Comparison of ENCODE assay signal across 13 cellular contexts in the genomic region with DNA sequence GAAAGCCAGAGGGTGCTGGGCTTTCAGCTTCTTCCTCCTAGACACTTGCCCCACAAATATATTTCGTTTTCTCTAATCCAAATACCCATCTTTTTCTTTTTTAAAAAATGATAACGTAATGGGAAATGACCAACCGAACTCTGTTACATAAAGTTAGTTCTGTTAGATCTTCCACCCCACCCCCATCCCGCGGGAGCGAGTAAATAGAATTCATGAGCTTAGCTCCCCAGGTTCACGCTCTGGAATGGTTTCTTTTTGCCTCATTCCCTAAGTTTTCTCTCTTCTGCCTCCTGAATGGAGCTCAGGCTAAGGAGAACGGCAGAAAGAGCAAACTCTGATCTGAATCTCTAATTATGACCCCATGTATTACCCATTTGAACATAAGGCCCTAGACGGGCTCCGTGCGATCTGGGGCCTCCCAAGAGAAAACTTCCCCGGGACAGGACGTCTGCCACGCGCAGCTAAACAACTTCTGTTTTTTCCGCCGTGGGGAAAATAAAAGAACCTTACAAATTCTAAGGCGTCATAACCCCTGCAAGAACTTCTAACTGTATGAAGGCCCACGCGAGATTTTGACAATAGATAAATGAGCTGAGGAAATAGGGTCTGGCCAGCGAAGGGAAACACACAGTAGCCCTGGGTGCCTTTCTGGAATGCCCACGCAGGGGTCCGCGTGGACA. TPM values are rescaled to one million over a fixed set of nuclear protein-coding genes. Genes with fewer than 3 reads are reported as not detected.
DNase-seq lines count a peak whose midpoint lies in the region; ATAC-seq and TF ChIP-seq lines count a peak whose summit lies in the region.
"Had no signal": no experiment of that assay in that cellular context is flagged by ENCODE, and none has a peak within 500 bp of the region (broad histone marks: within the 10 kb centered on the region; RNA-seq: fewer than 3 reads in every experiment).

No MANE protein-coding gene starts in this region.

- H3K9me2 ChIP-seq in MM.1S (replicated peaks; ENCODE audit: insufficient read depth, low read length) = no peaks in the 10 kb centered on the region

- ATAC-seq in heart left ventricle (no peak), left cardiac atrium (no peak), memory B cell (ENCODE audit: low read depth) (no peak)
- no peak for ATAC-seq in activated naive CD8-positive, alpha-beta T cell treated with anti-CD3 and anti-CD28 coated beads, Interleukin-2, amount 10 ng/mL, durations not matched to agents 7 days and 5 days (ENCODE audit: low read depth)
- ATAC-seq: activated T-helper 17 cell treated with anti-CD3 and anti-CD28 coated beads, Interleukin-2, amount 50 U/mL, for 72 hours had no signal

- H3K36me3 ChIP-seq in heart left ventricle (no peaks in the 10 kb centered on the region), tibial nerve (no peaks in the 10 kb centered on the region), MM.1S (replicated peaks; ENCODE audit: insufficient read depth, low read length) (no peaks in the 10 kb centered on the region)

- H3K9me3 Mint-ChIP-seq in activated naive CD8-positive, alpha-beta T cell treated with anti-CD3 and anti-CD28 coated beads, Interleukin-2, amount 10 ng/mL, durations not matched to agents 7 days and 5 days = peaks cover 19% of the 10 kb centered on the region
- H3K9me3 Mint-ChIP-seq in memory B cell = peaks cover 2% of the 10 kb centered on the region

- TF ChIP-seq POLR2A in heart left ventricle (IDR thresholded peaks at IDR 0.05) (no peak), tibial nerve (IDR thresholded peaks at IDR 0.05) (no peak)

- no peak for DNase-seq in heart left ventricle
- no peak for DNase-seq in left cardiac atrium
- DNase-seq in activated naive CD8-positive, alpha-beta T cell treated with anti-CD3 and anti-CD28 coated beads, Interleukin-2, amount 10 ng/mL, durations not matched to agents 7 days and 5 days = no peak
- DNase-seq in memory B cell (ENCODE audit: low spot score in 2 of 2) = no peak
- no peak for DNase-seq in tibial nerve (ENCODE audit: low spot score in 2 of 2)
- DNase-seq in retina = no peak
- no peak for DNase-seq in MM.1S
- no peak for DNase-seq in OCI-M1 (lab: John Stamatoyannopoulos, UW)
- DNase-seq: AML-193; NCI-H1930; stimulated activated CD4-positive, alpha-beta T cell treated with anti-CD3 and anti-CD28 coated beads, Interleukin-2, amount 100 ng/mL, for 24 hours had no signal

- no peak overlapping the region for H3K9ac ChIP-seq in MM.1S (ENCODE audit: low read length)

- H3K27me3 ChIP-seq in heart left ventricle (peaks cover 64 to 100% (median 98%) of the 10 kb centered on the region in 9 donors), tibial nerve (peaks cover 0 to 99% of the 10 kb centered on the region in 2 donors), MM.1S (replicated peaks; ENCODE audit: insufficient read depth, low read length) (no peaks in the 10 kb centered on the region)

- 10 to 19% (median 15%) methylated on average over 24 of the region's 24 CpGs for WGBS in heart left ventricle, 4 donors
- WGBS in tibial nerve, 2 donors = 5 to 9% methylated on average over 24 of the region's 24 CpGs

- H3K9me3 ChIP-seq in heart left ventricle (no peaks in the 10 kb centered on the region), tibial nerve (no peaks in the 10 kb centered on the region), MM.1S (replicated peaks; ENCODE audit: insufficient read depth, low read length) (no peaks in the 10 kb centered on the region)

- TF ChIP-seq EP300 in tibial nerve (IDR thresholded peaks at IDR 0.05) = no peak

- H3K4me1 Mint-ChIP-seq in activated naive CD8-positive, alpha-beta T cell treated with anti-CD3 and anti-CD28 coated beads, Interleukin-2, amount 10 ng/mL, durations not matched to agents 7 days and 5 days = peaks cover 15% of the 10 kb centered on the region
- peaks cover 8% of the 10 kb centered on the region for H3K4me1 Mint-ChIP-seq in memory B cell
- H3K4me1 Mint-ChIP-seq: activated T-helper 17 cell treated with anti-CD3 and anti-CD28 coated beads, Interleukin-2, amount 50 U/mL, for 72 hours had no signal

- H3K4me3 Mint-ChIP-seq in activated naive CD8-positive, alpha-beta T cell treated with anti-CD3 and anti-CD28 coated beads, Interleukin-2, amount 10 ng/mL, durations not matched to agents 7 days and 5 days = peak overlapping the region; percentile 19
- H3K4me3 Mint-ChIP-seq in memory B cell = peak overlapping the region; percentile 17

- peaks cover 91% of the 10 kb centered on the region for H3K27me3 Mint-ChIP-seq in activated naive CD8-positive, alpha-beta T cell treated with anti-CD3 and anti-CD28 coated beads, Interleukin-2, amount 10 ng/mL, durations not matched to agents 7 days and 5 days
- peaks cover 42% of the 10 kb centered on the region for H3K27me3 Mint-ChIP-seq in memory B cell

- TF ChIP-seq CTCF in heart left ventricle (IDR thresholded peaks at IDR 0.05) (no peak), tibial nerve (IDR thresholded peaks at IDR 0.05) (no peak), MM.1S (IDR thresholded peaks at IDR 0.05; ENCODE audit: low read length) (no peak)

- H3K27ac ChIP-seq in heart left ventricle (no peak overlapping the region), tibial nerve (peak overlapping the region; percentile 69 to 93 (median 82)), MM.1S (ENCODE audit: low read length) (no peak overlapping the region)
- H3K27ac ChIP-seq: VCaP had no signal

- H3K4me2 ChIP-seq in MM.1S (ENCODE audit: low read depth, low read length) = no peak overlapping the region

- POLR2A ChIA-PET in activated naive CD8-positive, alpha-beta T cell treated with anti-CD3 and anti-CD28 coated beads, Interleukin-2, amount 10 ng/mL, durations not matched to agents 7 days and 5 days (lab: Charles Lee) = interaction anchor here (0.8 kb wide), 1 partner anchor 22 kb away, joined by 3 read pairs; no protein-coding TSS in a partner anchor

- H3K27ac Mint-ChIP-seq in activated naive CD8-positive, alpha-beta T cell treated with anti-CD3 and anti-CD28 coated beads, Interleukin-2, amount 10 ng/mL, durations not matched to agents 7 days and 5 days = peak overlapping the region; percentile 79
- H3K27ac Mint-ChIP-seq in memory B cell = peak overlapping the region; percentile 21
- H3K27ac Mint-ChIP-seq: activated T-helper 17 cell treated with anti-CD3 and anti-CD28 coated beads, Interleukin-2, amount 50 U/mL, for 72 hours had no signal

- intact Hi-C loops in heart left ventricle (cut with DNase I) = no loop called here
- intact Hi-C loops in left cardiac atrium (cut with DNase I) = loop anchor here in 1 of 2 donors (2.0 kb wide), 1 partner anchor 15 kb away; no protein-coding TSS in a partner anchor

- H3K79me2 ChIP-seq in MM.1S (ENCODE audit: low read length) = no peaks in the 10 kb centered on the region

- H3K4me1 ChIP-seq in heart left ventricle (peaks cover 0 to 52% (median 24%) of the 10 kb centered on the region in 12 donors), tibial nerve (peaks cover 0 to 70% (median 13%) of the 10 kb centered on the region in 4 donors), MM.1S (ENCODE audit: low read length) (no peaks in the 10 kb centered on the region)

- H3K36me3 Mint-ChIP-seq in activated naive CD8-positive, alpha-beta T cell treated with anti-CD3 and anti-CD28 coated beads, Interleukin-2, amount 10 ng/mL, durations not matched to agents 7 days and 5 days = peaks cover 2% of the 10 kb centered on the region
- H3K36me3 Mint-ChIP-seq in memory B cell = peaks cover 4% of the 10 kb centered on the region

- H3F3A ChIP-seq in MM.1S (ENCODE audit: insufficient read depth, low read length) = no peaks in the 10 kb centered on the region

- H4K20me1 ChIP-seq in MM.1S (ENCODE audit: insufficient read depth, low read length) = no peaks in the 10 kb centered on the region

- H2AFZ ChIP-seq in MM.1S (ENCODE audit: low read length) = no peak overlapping the region

- H3K4me3 ChIP-seq in heart left ventricle = peak overlapping the region in 8 of 12 donors; percentile 35 to 67 (median 54)
- H3K4me3 ChIP-seq in tibial nerve = peak overlapping the region; percentile 28 to 67 (median 56)
- H3K4me3 ChIP-seq in MM.1S (ENCODE audit: low read length) = no peak overlapping the region

RNA-seq across cellular contexts. Expression of a gene that starts 2.4 kb away (rescaled TPM):
- total RNA-seq in heart left ventricle (1 to 10 TPM in 2 of 9 donors, under 1 TPM in 7; 0.19 to 1.8 (median 0.63) TPM), left cardiac atrium (1 to 10 TPM; 2.2 to 4.5 TPM), tibial nerve (10 to 100 TPM; 38.7 to 57.0 (median 48.2) TPM)
- under 1 TPM; 0.23 to 0.69 TPM for polyA plus RNA-seq in heart left ventricle
- not detected for total RNA-seq in activated naive CD8-positive, alpha-beta T cell treated with anti-CD3 and anti-CD28 coated beads, Interleukin-2, amount 10 ng/mL, durations not matched to agents 7 days and 5 days
- total RNA-seq: activated T-helper 17 cell treated with anti-CD3 and anti-CD28 coated beads, Interleukin-2, amount 50 U/mL, for 72 hours had no signal

Comparison
In these comparisons a context has a peak if more than half of its experiments do, and no peak if none do; other contexts are left out.
1. H3K27ac ChIP-seq: peak in tibial nerve (4 of 4); none in heart left ventricle (0 of 12) and MM.1S (single experiment).
2. RNA of a gene that starts 2.4 kb away (total RNA-seq): 38.7 to 57.0 TPM in tibial nerve; 2.2 to 4.5 TPM in left cardiac atrium, 0.19 to 1.8 TPM in heart left ventricle and not detected in activated naive CD8-positive, alpha-beta T cell treated with anti-CD3 and anti-CD28 coated beads, Interleukin-2, amount 10 ng/mL, durations not matched to agents 7 days and 5 days; every median in the first group is over 4 times any median in the second.